ENCODE assay signal across 9 cellular contexts in the genomic region with DNA sequence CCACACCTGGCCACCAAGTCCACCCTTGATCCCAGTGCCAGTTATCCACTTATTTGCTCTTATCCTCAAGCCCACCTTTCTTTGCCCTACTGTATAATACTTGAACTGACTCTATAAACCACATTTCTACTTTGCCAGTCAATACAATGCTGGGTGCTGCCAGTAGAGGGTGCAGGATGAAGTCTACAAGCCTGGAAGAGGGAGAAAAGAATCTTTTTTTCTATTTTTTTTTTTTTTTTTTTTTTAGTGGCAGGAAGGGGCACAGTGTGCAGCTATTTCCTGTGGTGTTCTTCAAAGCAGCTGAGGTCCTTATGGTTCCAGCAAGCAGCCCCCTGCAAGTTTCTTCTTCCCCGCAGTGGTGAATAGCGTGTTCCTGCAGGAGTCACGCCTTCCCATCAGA. TPM values are rescaled to one million over a fixed set of nuclear protein-coding genes. Genes with fewer than 3 reads are reported as not detected.
DNase-seq lines count a peak whose midpoint lies in the region; ATAC-seq and TF ChIP-seq lines count a peak whose summit lies in the region.
"Had no signal": no experiment of that assay in that cellular context is flagged by ENCODE, and none has a peak within 500 bp of the region (broad histone marks: within the 10 kb centered on the region; RNA-seq: fewer than 3 reads in every experiment).

No MANE protein-coding gene starts in this region.

- no peaks in the 10 kb centered on the region for H3K9me3 ChIP-seq in IMR-90 (ENCODE audit: control insufficient read depth, insufficient read depth, low read length)

- H3K18ac ChIP-seq in IMR-90 (ENCODE audit: low read depth, low read length) = no peak overlapping the region

- H3K27ac Mint-ChIP-seq in progenitor cell of endocrine pancreas = no peak overlapping the region
- no peak overlapping the region for H3K27ac Mint-ChIP-seq in T-helper 2 cell treated with Interferon-gamma antibody and Interleukin-4, amounts not matched to agents 5 μg/mL and 100 μg/mL, for 36 hours

- H2BK5ac ChIP-seq in IMR-90 (ENCODE audit: low read depth, low read length, poor library complexity, severe bottlenecking) = no peak overlapping the region

- H4K91ac ChIP-seq in IMR-90 (ENCODE audit: insufficient read depth, low read depth, low read length) = no peak overlapping the region

- CTCF ChIA-PET in IMR-90 (lab: Yijun Ruan, JAX) = interaction anchor here (0.6 kb wide), 2 partner anchors 69 to 1898 kb away, joined by 4 to 6 read pairs; no protein-coding TSS in a partner anchor

- ATAC-seq in activated T-cell treated with anti-CD3 and anti-CD28 coated beads, Interleukin-2, amount 50 U/mL, for 4 hours = peak; percentile 34 to 38
- ATAC-seq in IMR-90 (ENCODE audit: low read depth) = no peak

- in situ Hi-C loops in IMR-90 (cut with MboI; ENCODE audit: low sequenced_read_pairs) (no loop called here), astrocyte of the cerebellum (cut with HindIII; ENCODE audit: low sequenced_read_pairs) (loop anchor here (25.0 kb wide), 1 partner anchor 252 kb away; no protein-coding TSS in a partner anchor)

- H3K79me1 ChIP-seq in IMR-90 (ENCODE audit: low read depth in 1 of 2, low read length in 2 of 2) = no peaks in the 10 kb centered on the region

- BruUV-seq in IMR-90 (replicated peaks; lab: Mats Ljungman, UMichigan) = no TSS peak

- no peak for DNase-seq in activated T-cell treated with anti-CD3 and anti-CD28 coated beads, Interleukin-2, amount 50 U/mL, for 4 hours
- no peak for DNase-seq in activated T-cell treated with anti-CD3 and anti-CD28 coated beads, Interleukin-2, amount 50 U/mL, for 1 hour
- DNase-seq in IMR-90 = no peak
- no peak for DNase-seq in astrocyte of the cerebellum (ENCODE audit: low read depth)
- no peak for DNase-seq in progenitor cell of endocrine pancreas (ENCODE audit: low spot score, unreplicated experiment)
- no peak for DNase-seq in T-helper 2 cell treated with Interferon-gamma antibody and Interleukin-4, amounts not matched to agents 5 μg/mL and 100 μg/mL, for 36 hours (ENCODE audit: low spot score)
- DNase-seq in activated CD8-positive, alpha-beta memory T cell treated with anti-CD3 and anti-CD28 coated beads, Interleukin-2, amount 50 U/mL, for 4 hours = no peak
- DNase-seq in NCI-H2107 treated with DMSO at 0.1 percent for 48 hours (lab: John Stamatoyannopoulos, UW; ENCODE audit: unreplicated experiment) = no peak

- H3K36me3 Mint-ChIP-seq in activated T-cell treated with anti-CD3 and anti-CD28 coated beads, Interleukin-2, amount 50 U/mL, for 4 hours (ENCODE audit: insufficient read depth) = no peaks in the 10 kb centered on the region
- no peaks in the 10 kb centered on the region for H3K36me3 Mint-ChIP-seq in progenitor cell of endocrine pancreas (ENCODE audit: insufficient read depth)
- H3K36me3 Mint-ChIP-seq in T-helper 2 cell treated with Interferon-gamma antibody and Interleukin-4, amounts not matched to agents 5 μg/mL and 100 μg/mL, for 36 hours (ENCODE audit: low read depth) = no peaks in the 10 kb centered on the region

- WGBS in IMR-90 (ENCODE audit: extremely low coverage in 2 of 2, insufficient read length in 1 of 2), 2 experiments = 73% methylated on average over 3 of the region's 3 CpGs; no CpG with 5 or more reads in 1 of the 2 experiments

- no peak overlapping the region for H3K14ac ChIP-seq in IMR-90 (replicated peaks; ENCODE audit: low read depth, low read length)

- no peak overlapping the region for H2AK9ac ChIP-seq in IMR-90 (replicated peaks; ENCODE audit: low read depth, low read length, poor library complexity)

- H3K9me3 Mint-ChIP-seq in activated T-cell treated with anti-CD3 and anti-CD28 coated beads, Interleukin-2, amount 50 U/mL, for 4 hours = no peaks in the 10 kb centered on the region
- H3K9me3 Mint-ChIP-seq in progenitor cell of endocrine pancreas (ENCODE audit: low read depth) = peaks cover 11% of the 10 kb centered on the region
- peaks cover 6% of the 10 kb centered on the region for H3K9me3 Mint-ChIP-seq in T-helper 2 cell treated with Interferon-gamma antibody and Interleukin-4, amounts not matched to agents 5 μg/mL and 100 μg/mL, for 36 hours

- peaks cover 12% of the 10 kb centered on the region for H3K4me1 Mint-ChIP-seq in activated T-cell treated with anti-CD3 and anti-CD28 coated beads, Interleukin-2, amount 50 U/mL, for 4 hours (ENCODE audit: low read depth)
- H3K4me1 Mint-ChIP-seq in progenitor cell of endocrine pancreas (ENCODE audit: low read depth) = no peaks in the 10 kb centered on the region
- H3K4me1 Mint-ChIP-seq in T-helper 2 cell treated with Interferon-gamma antibody and Interleukin-4, amounts not matched to agents 5 μg/mL and 100 μg/mL, for 36 hours (ENCODE audit: low read depth) = peaks cover 13% of the 10 kb centered on the region

- no peak overlapping the region for H3K23ac ChIP-seq in IMR-90 (ENCODE audit: low read depth, low read length)

- H3K27me3 ChIP-seq in IMR-90 (ENCODE audit: control insufficient read depth, insufficient read depth, low read length) = peaks cover 10% of the 10 kb centered on the region

- H3K9ac ChIP-seq in IMR-90 (ENCODE audit: low read depth, low read length) = no peak overlapping the region

- no peak overlapping the region for H3K56ac ChIP-seq in IMR-90 (ENCODE audit: extremely low read depth, insufficient read depth, low read length)

- TF ChIP-seq RAD21 in IMR-90 (IDR thresholded peaks at IDR 0.05; ENCODE audit: low read length) = no peak

- no peak overlapping the region for H2BK15ac ChIP-seq in IMR-90 (ENCODE audit: low read depth, low read length)

- dilution Hi-C loops in IMR-90 (cut with HindIII; ENCODE audit: low sequenced_read_pairs, unreplicated experiment) = no loop called here

- H3K9me1 ChIP-seq in IMR-90 (ENCODE audit: insufficient read depth, low read length) = no peaks in the 10 kb centered on the region

- no peak overlapping the region for H2BK20ac ChIP-seq in IMR-90 (ENCODE audit: low read depth, low read length)

- no peaks in the 10 kb centered on the region for H3K36me3 ChIP-seq in IMR-90 (ENCODE audit: control insufficient read depth, insufficient read depth, low read length)

- TF ChIP-seq POLR2A in IMR-90 (IDR thresholded peaks at IDR 0.05; ENCODE audit: low read depth, low read length) = no peak

- peaks cover 14% of the 10 kb centered on the region for H3K27me3 Mint-ChIP-seq in activated T-cell treated with anti-CD3 and anti-CD28 coated beads, Interleukin-2, amount 50 U/mL, for 4 hours (ENCODE audit: low read depth)
- peaks cover 5% of the 10 kb centered on the region for H3K27me3 Mint-ChIP-seq in progenitor cell of endocrine pancreas
- peaks cover 18% of the 10 kb centered on the region for H3K27me3 Mint-ChIP-seq in T-helper 2 cell treated with Interferon-gamma antibody and Interleukin-4, amounts not matched to agents 5 μg/mL and 100 μg/mL, for 36 hours (ENCODE audit: low read depth)

- intact Hi-C loops in IMR-90 (cut with micrococcal nuclease) = no loop called here

- H3K4me2 ChIP-seq in IMR-90 (ENCODE audit: low read depth, low read length) = no peak overlapping the region

- no peak overlapping the region for H4K5ac ChIP-seq in IMR-90 (ENCODE audit: low read depth, low read length)

- peak; percentile 21; the same call in 1 of the 2 replicates for TF ChIP-seq CTCF in IMR-90 (conservative IDR thresholded peaks at IDR 0.05; ENCODE audit: low read depth, low read length)
- TF ChIP-seq CTCF in astrocyte of the cerebellum (IDR thresholded peaks at IDR 0.05; ENCODE audit: low read depth, low read length, missing control alignments) = peak; percentile 29
- peak; percentile 48 for TF ChIP-seq CTCF in progenitor cell of endocrine pancreas (IDR thresholded peaks at IDR 0.05; ENCODE audit: unreplicated experiment)

- H3K4ac ChIP-seq in IMR-90 (ENCODE audit: low read depth, low read length) = no peak overlapping the region

- H4K20me1 ChIP-seq in IMR-90 (ENCODE audit: insufficient read depth, low read length) = no peaks in the 10 kb centered on the region

- no peak overlapping the region for H3K4me3 ChIP-seq in IMR-90 (ENCODE audit: insufficient read depth, low read depth, low read length)
- no peak overlapping the region for H3K4me3 ChIP-seq in astrocyte of the cerebellum (ENCODE audit: low read depth, low read length)

- no peak overlapping the region for H2AK5ac ChIP-seq in IMR-90 (ENCODE audit: low read depth, low read length)

- no peak overlapping the region for H3K4me3 Mint-ChIP-seq in activated T-cell treated with anti-CD3 and anti-CD28 coated beads, Interleukin-2, amount 50 U/mL, for 4 hours
- H3K4me3 Mint-ChIP-seq in progenitor cell of endocrine pancreas (ENCODE audit: low read depth) = no peak overlapping the region
- H3K4me3 Mint-ChIP-seq in T-helper 2 cell treated with Interferon-gamma antibody and Interleukin-4, amounts not matched to agents 5 μg/mL and 100 μg/mL, for 36 hours = no peak overlapping the region

- POLR2A ChIA-PET in IMR-90 (lab: Charles Lee; ENCODE audit: unreplicated experiment) = no interaction called here

- no peak overlapping the region for H2BK120ac ChIP-seq in IMR-90 (ENCODE audit: low read depth, low read length)

- H4K8ac ChIP-seq in IMR-90 (ENCODE audit: low read depth in 2 of 2, low read length in 2 of 2) = no peak overlapping the region

- H2AFZ ChIP-seq in IMR-90 (replicated peaks; ENCODE audit: low read length, poor library complexity) = no peak overlapping the region

- no peak overlapping the region for H3K27ac ChIP-seq in IMR-90 (ENCODE audit: insufficient read depth, low read length)

- no peaks in the 10 kb centered on the region for H3K4me1 ChIP-seq in IMR-90 (ENCODE audit: control insufficient read depth, insufficient read depth, low read length)

TF ChIP-seq in IMR-90, 13 proteins besides CTCF, POLR2A, EP300 and RAD21 (continues in another document):
- TF ChIP-seq CHD1 (IDR thresholded peaks at IDR 0.05; ENCODE audit: low read depth, low read length) (no peak), BHLHE40 (IDR thresholded peaks at IDR 0.05; ENCODE audit: low read depth, low read length) (no peak), NFE2L2 (IDR thresholded peaks at IDR 0.05; ENCODE audit: low read depth, low read length) (no peak)
- TF ChIP-seq, protein P1, sequence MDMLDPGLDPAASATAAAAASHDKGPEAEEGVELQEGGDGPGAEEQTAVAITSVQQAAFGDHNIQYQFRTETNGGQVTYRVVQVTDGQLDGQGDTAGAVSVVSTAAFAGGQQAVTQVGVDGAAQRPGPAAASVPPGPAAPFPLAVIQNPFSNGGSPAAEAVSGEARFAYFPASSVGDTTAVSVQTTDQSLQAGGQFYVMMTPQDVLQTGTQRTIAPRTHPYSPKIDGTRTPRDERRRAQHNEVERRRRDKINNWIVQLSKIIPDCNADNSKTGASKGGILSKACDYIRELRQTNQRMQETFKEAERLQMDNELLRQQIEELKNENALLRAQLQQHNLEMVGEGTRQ (IDR thresholded peaks at IDR 0.05; ENCODE audit: low read depth, low read length) = no peak

RNA-seq across cellular contexts. Expression of a gene that starts 22.2 kb away (rescaled TPM):
- total RNA-seq in activated T-cell treated with anti-CD3 and anti-CD28 coated beads, Interleukin-2, amount 50 U/mL, for 4 hours = not detected
- total RNA-seq in IMR-90 (2012; rRNA removed) (not detected in 2 replicates), progenitor cell of endocrine pancreas (not detected in 2 replicates)
- not detected in 2 replicates for polyA plus RNA-seq in IMR-90 (2012; rRNA removed)
- polyA plus RNA-seq in IMR-90 (2012; cell fraction: cytosol; rRNA removed) = not detected in 2 replicates
- polyA plus RNA-seq in IMR-90 (2012; cell fraction: nucleus; rRNA removed; ENCODE audit: low replicate concordance) = not detected in 2 replicates
- total RNA-seq: urinary bladder had no signal
